In the genomic region with DNA sequence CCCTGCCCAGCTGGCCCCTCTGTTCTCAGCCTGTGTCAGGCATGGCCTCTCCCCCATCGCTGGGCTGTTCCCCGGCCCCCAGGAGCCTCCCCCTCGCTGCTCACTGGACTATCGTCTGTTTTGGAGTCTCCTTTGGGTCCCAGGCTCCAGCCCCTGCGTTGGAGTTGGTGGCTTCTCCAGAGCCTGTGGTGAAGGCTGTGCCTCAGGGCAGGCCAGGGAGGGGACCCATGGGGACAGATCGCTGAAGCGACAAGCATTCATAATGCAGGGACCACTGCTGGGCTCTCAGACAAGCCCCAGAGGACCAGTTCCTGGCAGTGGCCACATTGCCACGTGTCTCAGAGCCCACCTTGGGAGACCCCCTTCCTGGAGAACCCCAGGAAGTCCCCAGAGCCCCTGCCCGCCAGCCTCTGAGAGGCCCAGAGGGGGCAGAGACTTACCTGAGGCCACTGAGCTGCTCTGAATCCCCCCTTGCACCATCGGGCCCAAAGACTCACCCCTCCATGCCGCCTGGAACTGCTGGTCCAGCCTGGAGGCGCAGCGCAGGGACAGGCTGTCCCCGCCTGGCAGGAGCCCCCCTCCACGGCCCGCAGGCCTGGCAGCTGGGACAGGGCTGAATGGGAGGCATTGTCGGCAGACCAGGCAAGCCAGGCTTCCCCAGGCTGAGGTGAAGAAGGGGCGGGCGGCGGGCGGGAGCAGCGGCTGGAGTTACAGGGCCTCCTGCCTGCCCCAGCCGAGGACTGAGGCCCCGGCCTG, we compare ENCODE assay signal across 13 cellular contexts. TPM values are rescaled to one million over a fixed set of nuclear protein-coding genes. Genes with fewer than 3 reads are reported as not detected.
DNase-seq lines count a peak whose midpoint lies in the region; ATAC-seq and TF ChIP-seq lines count a peak whose summit lies in the region.
"Had no signal": no experiment of that assay in that cellular context is flagged by ENCODE, and none has a peak within 500 bp of the region (broad histone marks: within the 10 kb centered on the region; RNA-seq: fewer than 3 reads in every experiment).

A gene with protein sequence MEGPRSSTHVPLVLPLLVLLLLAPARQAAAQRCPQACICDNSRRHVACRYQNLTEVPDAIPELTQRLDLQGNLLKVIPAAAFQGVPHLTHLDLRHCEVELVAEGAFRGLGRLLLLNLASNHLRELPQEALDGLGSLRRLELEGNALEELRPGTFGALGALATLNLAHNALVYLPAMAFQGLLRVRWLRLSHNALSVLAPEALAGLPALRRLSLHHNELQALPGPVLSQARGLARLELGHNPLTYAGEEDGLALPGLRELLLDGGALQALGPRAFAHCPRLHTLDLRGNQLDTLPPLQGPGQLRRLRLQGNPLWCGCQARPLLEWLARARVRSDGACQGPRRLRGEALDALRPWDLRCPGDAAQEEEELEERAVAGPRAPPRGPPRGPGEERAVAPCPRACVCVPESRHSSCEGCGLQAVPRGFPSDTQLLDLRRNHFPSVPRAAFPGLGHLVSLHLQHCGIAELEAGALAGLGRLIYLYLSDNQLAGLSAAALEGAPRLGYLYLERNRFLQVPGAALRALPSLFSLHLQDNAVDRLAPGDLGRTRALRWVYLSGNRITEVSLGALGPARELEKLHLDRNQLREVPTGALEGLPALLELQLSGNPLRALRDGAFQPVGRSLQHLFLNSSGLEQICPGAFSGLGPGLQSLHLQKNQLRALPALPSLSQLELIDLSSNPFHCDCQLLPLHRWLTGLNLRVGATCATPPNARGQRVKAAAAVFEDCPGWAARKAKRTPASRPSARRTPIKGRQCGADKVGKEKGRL (minus strand): TSS at position 555 of the 756 bp plus-strand sequence. CDS start 50 bp downstream, at position 505.

- no peaks in the 10 kb centered on the region for H3K9me2 ChIP-seq in MM.1S (replicated peaks; ENCODE audit: insufficient read depth, low read length)

- peak within 1 kb of the TSS; percentile 10 to 66 (median 21) for H3K4me3 Mint-ChIP-seq in nephron
- H3K4me3 Mint-ChIP-seq in Caco-2 (ENCODE audit: unreplicated experiment): no peak within 1 kb of the TSS
- H3K4me3 Mint-ChIP-seq: activated CD4-positive, alpha-beta memory T cell treated with anti-CD3 and anti-CD28 coated beads for 36 hours had no signal

- no peak within 1 kb of the TSS for H3K4me2 ChIP-seq in MM.1S (ENCODE audit: low read depth, low read length)

- intact Hi-C loops in Caco-2 (cut with micrococcal nuclease; ENCODE audit: unreplicated experiment): no loop called here

- H3K4me3 ChIP-seq in H7 (ENCODE audit: insufficient read depth, low read depth, low read length): no peak within 1 kb of the TSS
- H3K4me3 ChIP-seq in MM.1S (ENCODE audit: low read length): no peak within 1 kb of the TSS
- H3K4me3 ChIP-seq in Caco-2 (ENCODE audit: low read depth, low read length): no peak within 1 kb of the TSS

- no TSS peak for BruUV-seq in Caco-2 (replicated peaks; lab: Mats Ljungman, UMichigan)

- H3K27me3 ChIP-seq in H7 (ENCODE audit: control insufficient read depth, insufficient read depth, low read length): 0 out of 2 replicates have a peak, but pooled peaks cover 2% of the 10 kb centered on the region
- H3K27me3 ChIP-seq in MM.1S (replicated peaks; ENCODE audit: insufficient read depth, low read length): no peaks in the 10 kb centered on the region
- H3K27me3 ChIP-seq in Caco-2 (replicated peaks; ENCODE audit: control insufficient read depth, insufficient read depth, low read length): no peaks in the 10 kb centered on the region

- CTCF ChIA-PET in Caco-2 (lab: Charles Lee): no interaction called here

- no peak within 1 kb of the TSS for H2AFZ ChIP-seq in MM.1S (ENCODE audit: low read length)

- H3K4me1 Mint-ChIP-seq in nephron (no peaks in the 10 kb centered on the region), Caco-2 (ENCODE audit: low read depth, unreplicated experiment) (no peaks in the 10 kb centered on the region)

- H3K27ac ChIP-seq in 22Rv1: peak within 1 kb of the TSS; percentile 13; the same call in 1 of the 2 replicates
- no peak within 1 kb of the TSS for H3K27ac ChIP-seq in MM.1S (ENCODE audit: low read length)
- H3K27ac ChIP-seq: epithelial cell of prostate had no signal

- no peaks in the 10 kb centered on the region for H3K27me3 Mint-ChIP-seq in nephron (ENCODE audit: low read depth)
- H3K27me3 Mint-ChIP-seq in Caco-2 (ENCODE audit: insufficient read depth, unreplicated experiment): no peaks in the 10 kb centered on the region
- H3K27me3 Mint-ChIP-seq: activated CD4-positive, alpha-beta memory T cell treated with anti-CD3 and anti-CD28 coated beads for 36 hours had no signal

- H3K9me3 Mint-ChIP-seq in nephron (no peaks in the 10 kb centered on the region), Caco-2 (ENCODE audit: unreplicated experiment) (no peaks in the 10 kb centered on the region)
- H3K9me3 Mint-ChIP-seq: activated CD4-positive, alpha-beta memory T cell treated with anti-CD3 and anti-CD28 coated beads for 36 hours had no signal

- no peaks in the 10 kb centered on the region for H3K79me2 ChIP-seq in MM.1S (ENCODE audit: low read length)

- POLR2A ChIA-PET in Caco-2 (lab: Charles Lee): no interaction called here

- ATAC-seq in HG03565 (IDR thresholded peaks at IDR 0.05; ENCODE audit: unreplicated experiment): no peak
- ATAC-seq: HCT116 had no signal

- no peaks in the 10 kb centered on the region for H4K20me1 ChIP-seq in MM.1S (ENCODE audit: insufficient read depth, low read length)

- no peak within 1 kb of the TSS for H3K9ac ChIP-seq in MM.1S (ENCODE audit: low read length)

- H3K9me3 ChIP-seq in MM.1S (replicated peaks; ENCODE audit: insufficient read depth, low read length): no peaks in the 10 kb centered on the region
- no peaks in the 10 kb centered on the region for H3K9me3 ChIP-seq in Caco-2

- H3K36me3 ChIP-seq in H7 (replicated peaks; ENCODE audit: control insufficient read depth, insufficient read depth, low read length): peaks cover 3% of the 10 kb centered on the region
- no peaks in the 10 kb centered on the region for H3K36me3 ChIP-seq in MM.1S (replicated peaks; ENCODE audit: insufficient read depth, low read length)
- no peaks in the 10 kb centered on the region for H3K36me3 ChIP-seq in Caco-2 (ENCODE audit: control insufficient read depth, insufficient read depth, low read length)

- H3K27ac Mint-ChIP-seq in nephron (peak within 1 kb of the TSS in 1 of 3 experiments; percentile 65), Caco-2 (ENCODE audit: unreplicated experiment) (no peak within 1 kb of the TSS)
- H3K27ac Mint-ChIP-seq: activated CD4-positive, alpha-beta memory T cell treated with anti-CD3 and anti-CD28 coated beads for 36 hours had no signal

- TF ChIP-seq CTCF in 22Rv1 (IDR thresholded peaks at IDR 0.05): no peak
- TF ChIP-seq CTCF in nephron (IDR thresholded peaks at IDR 0.05; ENCODE audit: unreplicated experiment in 3 of 3): no peak
- TF ChIP-seq CTCF in MM.1S (IDR thresholded peaks at IDR 0.05; ENCODE audit: low read length): no peak
- no peak for TF ChIP-seq CTCF in Caco-2 (IDR thresholded peaks at IDR 0.05; ENCODE audit: insufficient read depth in 1 of 2, low read depth in 1 of 2, low read length in 1 of 2, severe bottlenecking in 1 of 2, unreplicated experiment in 1 of 2)

- H3K36me3 Mint-ChIP-seq in nephron (ENCODE audit: low read depth) (peaks cover 4% of the 10 kb centered on the region), Caco-2 (ENCODE audit: insufficient read depth, unreplicated experiment) (peaks cover 21% of the 10 kb centered on the region)

- DNase-seq in H7 (peak; percentile 79), ecto neural progenitor cell (ENCODE audit: low spot score) (peak; percentile 72), NCI-H2107 (lab: John Stamatoyannopoulos, UW) (no peak), MM.1S (no peak), Caco-2 (no peak)
- DNase-seq: activated CD4-positive, alpha-beta memory T cell treated with anti-CD3 and anti-CD28 coated beads for 36 hours; KBM-7; NCI-H2081 treated with DMSO at 0.1 percent for 48 hours had no signal

- H3K4me1 ChIP-seq in MM.1S (ENCODE audit: low read length): 0 out of 2 replicates have a peak, but pooled peaks cover 6% of the 10 kb centered on the region
- 0 out of 2 replicates have a peak, but pooled peaks cover 5% of the 10 kb centered on the region for H3K4me1 ChIP-seq in Caco-2

- peaks cover 4% of the 10 kb centered on the region for H3F3A ChIP-seq in MM.1S (ENCODE audit: insufficient read depth, low read length)

RNA-seq across cellular contexts. Expression of the gene that starts here (rescaled TPM):
- total RNA-seq in H7 (2014; rRNA removed; shearing (Covaris generic)): 0.33 TPM in 1 of 2 replicates, not detected in the other
- total RNA-seq in Caco-2 (2022): 0.32 TPM in 1 of 2 replicates, not detected in the other

Comparison
In these comparisons a context has a peak if more than half of its experiments do, and no peak if none do; other contexts are left out.
1. Peak in DNase-seq in H7; RNA of the gene not detected or under 1 TPM.